Comparison of ENCODE assay signal across 11 cellular contexts in genomic region chr1:51268675-51269033, GRCh38.
DNase-seq lines count a peak whose midpoint lies in the region; ATAC-seq and TF ChIP-seq lines count a peak whose summit lies in the region.
"Had no signal": no experiment of that assay in that cellular context is flagged by ENCODE, and none has a peak within 500 bp of the region (broad histone marks: within the 10 kb centered on the region; RNA-seq: fewer than 3 reads in every experiment).

No MANE protein-coding gene starts in this region.

- H3K9me3 Mint-ChIP-seq in activated naive CD4-positive, alpha-beta T cell treated with anti-CD3 and anti-CD28 coated beads, Interleukin-2, amount 10 ng/mL, durations not matched to agents 7 days and 5 days = no peaks in the 10 kb centered on the region
- no peaks in the 10 kb centered on the region for H3K9me3 Mint-ChIP-seq in stimulated activated naive B cell treated with anti-CD40 and anti-IgM and Interleukin-4, amounts not matched to agents 10 μg/mL and 1 μg/mL and 100 μg/mL, for 72 hours

- peaks cover 26% of the 10 kb centered on the region for H3K4me1 Mint-ChIP-seq in activated naive CD4-positive, alpha-beta T cell treated with anti-CD3 and anti-CD28 coated beads, Interleukin-2, amount 10 ng/mL, durations not matched to agents 7 days and 5 days
- H3K4me1 Mint-ChIP-seq in stimulated activated naive B cell treated with anti-CD40 and anti-IgM and Interleukin-4, amounts not matched to agents 10 μg/mL and 1 μg/mL and 100 μg/mL, for 72 hours = peaks cover 20 to 53% of the 10 kb centered on the region in 2 donors

- no peak overlapping the region for H3K4me3 Mint-ChIP-seq in activated naive CD4-positive, alpha-beta T cell treated with anti-CD3 and anti-CD28 coated beads, Interleukin-2, amount 10 ng/mL, durations not matched to agents 7 days and 5 days
- peak overlapping the region; percentile 7 to 51 for H3K4me3 Mint-ChIP-seq in stimulated activated naive B cell treated with anti-CD40 and anti-IgM and Interleukin-4, amounts not matched to agents 10 μg/mL and 1 μg/mL and 100 μg/mL, for 72 hours

- peak; percentile 24 for ATAC-seq in HG03469 (IDR thresholded peaks at IDR 0.05; ENCODE audit: unreplicated experiment)
- ATAC-seq in stimulated activated naive B cell treated with anti-CD40 and anti-IgM and Interleukin-4, amounts not matched to agents 10 μg/mL and 1 μg/mL and 100 μg/mL, for 72 hours (replicated peaks) = peak; percentile 61
- ATAC-seq in GM18870 (IDR thresholded peaks at IDR 0.05; ENCODE audit: unreplicated experiment) = no peak
- ATAC-seq: body of pancreas had no signal

- no peak for TF ChIP-seq CTCF in coronary artery (IDR thresholded peaks at IDR 0.05)

- peak overlapping the region; percentile 15 to 44 for H3K27ac ChIP-seq in coronary artery
- H3K27ac ChIP-seq: body of pancreas had no signal

- H3K27me3 Mint-ChIP-seq in activated naive CD4-positive, alpha-beta T cell treated with anti-CD3 and anti-CD28 coated beads, Interleukin-2, amount 10 ng/mL, durations not matched to agents 7 days and 5 days = no peaks in the 10 kb centered on the region
- no peaks in the 10 kb centered on the region for H3K27me3 Mint-ChIP-seq in stimulated activated naive B cell treated with anti-CD40 and anti-IgM and Interleukin-4, amounts not matched to agents 10 μg/mL and 1 μg/mL and 100 μg/mL, for 72 hours

- H3K36me3 Mint-ChIP-seq in activated naive CD4-positive, alpha-beta T cell treated with anti-CD3 and anti-CD28 coated beads, Interleukin-2, amount 10 ng/mL, durations not matched to agents 7 days and 5 days = peaks cover 24% of the 10 kb centered on the region
- peaks cover 6 to 13% of the 10 kb centered on the region in 2 donors for H3K36me3 Mint-ChIP-seq in stimulated activated naive B cell treated with anti-CD40 and anti-IgM and Interleukin-4, amounts not matched to agents 10 μg/mL and 1 μg/mL and 100 μg/mL, for 72 hours

- peak overlapping the region; percentile 37 for H3K27ac Mint-ChIP-seq in activated naive CD4-positive, alpha-beta T cell treated with anti-CD3 and anti-CD28 coated beads, Interleukin-2, amount 10 ng/mL, durations not matched to agents 7 days and 5 days
- peak overlapping the region; percentile 84 for H3K27ac Mint-ChIP-seq in stimulated activated naive B cell treated with anti-CD40 and anti-IgM and Interleukin-4, amounts not matched to agents 10 μg/mL and 1 μg/mL and 100 μg/mL, for 72 hours

- H3K4me3 ChIP-seq in coronary artery = no peak overlapping the region
- H3K4me3 ChIP-seq: body of pancreas, sigmoid colon had no signal

- CTCF ChIA-PET in activated naive CD4-positive, alpha-beta T cell treated with anti-CD3 and anti-CD28 coated beads, Interleukin-2, amount 10 ng/mL, durations not matched to agents 7 days and 5 days (lab: Charles Lee) = interaction anchor here (0.9 to 1.5 kb wide), 2 partner anchors 28 to 30 kb away, joined by 5 to 6 read pairs; no protein-coding TSS in a partner anchor

- no peak for DNase-seq in activated naive CD4-positive, alpha-beta T cell treated with anti-CD3 and anti-CD28 coated beads, Interleukin-2, amount 10 ng/mL, durations not matched to agents 7 days and 5 days
- no peak for DNase-seq in activated naive CD4-positive, alpha-beta T cell treated with Interleukin-2 at 50 U/mL for 16 hours
- DNase-seq in coronary artery (ENCODE audit: low spot score) (no peak), NCI-H1092 (lab: John Stamatoyannopoulos, UW) (no peak), 8988T (no peak)
- DNase-seq in stimulated activated naive B cell treated with anti-CD40 and anti-IgM and Interleukin-4, amounts not matched to agents 10 μg/mL and 1 μg/mL and 100 μg/mL, for 72 hours = no peak
- DNase-seq: body of pancreas, NCI-H2227 treated with DMSO at 0.1 percent for 48 hours, sigmoid colon had no signal
